In genomic region chr1:154471304-154471703, GRCh38 we compare ENCODE assay signal across 27 cellular contexts. TPM values are rescaled to one million over a fixed set of nuclear protein-coding genes. Genes with fewer than 3 reads are reported as not detected.
"Had no signal": no experiment of that assay in that cellular context is flagged by ENCODE, and none has a peak within 500 bp of the region (broad histone marks: within the 10 kb centered on the region; RNA-seq: fewer than 3 reads in every experiment).

No MANE protein-coding gene starts in this region.

- H3K36me3 Mint-ChIP-seq: activated CD8-positive, alpha-beta memory T cell treated with anti-CD3 and anti-CD28 coated beads, Interleukin-2, amount 10 ng/mL, durations not matched to agents 7 days and 5 days; activated naive CD8-positive, alpha-beta T cell treated with anti-CD3 and anti-CD28 coated beads for 36 hours; WTC11 had no signal

- H3K4me3 Mint-ChIP-seq: activated CD8-positive, alpha-beta memory T cell treated with anti-CD3 and anti-CD28 coated beads, Interleukin-2, amount 10 ng/mL, durations not matched to agents 7 days and 5 days; activated naive CD4-positive, alpha-beta T cell treated with anti-CD3 and anti-CD28 coated beads for 36 hours; activated naive CD8-positive, alpha-beta T cell treated with anti-CD3 and anti-CD28 coated beads for 36 hours; activated T-cell treated with anti-CD3 and anti-CD28 coated beads, Interleukin-2, amount 50 U/mL, for 24 hours; activated T-helper 1 cell treated with anti-CD3 and anti-CD28 coated beads, Interleukin-12 subunit alpha, Interleukin-12 subunit beta, Interleukin-2, Interleukin-4 antibody, amounts not matched to agents 30 ng/mL and 10 ng/mL and 1 ng/mL, durations not matched to agents 14 hours and 24 hours and 36 hours; WTC11 had no signal

- H3K27ac Mint-ChIP-seq: activated CD8-positive, alpha-beta memory T cell treated with anti-CD3 and anti-CD28 coated beads, Interleukin-2, amount 10 ng/mL, durations not matched to agents 7 days and 5 days; activated naive CD4-positive, alpha-beta T cell treated with anti-CD3 and anti-CD28 coated beads for 36 hours; activated naive CD8-positive, alpha-beta T cell treated with anti-CD3 and anti-CD28 coated beads for 36 hours; activated T-cell treated with anti-CD3 and anti-CD28 coated beads, Interleukin-2, amount 50 U/mL, for 24 hours; activated T-helper 1 cell treated with anti-CD3 and anti-CD28 coated beads, Interleukin-12 subunit alpha, Interleukin-12 subunit beta, Interleukin-2, Interleukin-4 antibody, amounts not matched to agents 30 ng/mL and 10 ng/mL and 1 ng/mL, durations not matched to agents 14 hours and 24 hours and 36 hours; WTC11 had no signal

- H3K36me3 ChIP-seq: brain microvascular endothelial cell, cardiac muscle cell had no signal

- H3K27me3 Mint-ChIP-seq: activated naive CD8-positive, alpha-beta T cell treated with anti-CD3 and anti-CD28 coated beads for 36 hours; activated T-cell treated with anti-CD3 and anti-CD28 coated beads, Interleukin-2, amount 50 U/mL, for 24 hours had no signal

- ATAC-seq: activated CD8-positive, alpha-beta memory T cell treated with anti-CD3 and anti-CD28 coated beads, Interleukin-2, amount 10 ng/mL, durations not matched to agents 7 days and 5 days; K562; Right ventricle myocardium inferior; WTC11 had no signal

- DNase-seq: activated CD4-positive, alpha-beta T cell treated with anti-CD3 and anti-CD28 coated beads for 48 hours; activated CD4-positive, alpha-beta T cell treated with anti-CD3 and anti-CD28 coated beads, Interleukin-2, amount 50 U/mL, for 48 hours; activated CD4-positive, CD25-positive, alpha-beta regulatory T cell treated with anti-CD3 and anti-CD28 coated beads, Interleukin-2, amount 50 U/mL, for 72 hours; activated CD8-positive, alpha-beta memory T cell treated with anti-CD3 and anti-CD28 coated beads, Interleukin-2, amount 10 ng/mL, durations not matched to agents 7 days and 5 days; activated naive CD4-positive, alpha-beta T cell treated with anti-CD3 and anti-CD28 coated beads for 36 hours; activated naive CD8-positive, alpha-beta T cell treated with anti-CD3 and anti-CD28 coated beads for 36 hours; activated T-cell treated with anti-CD3 and anti-CD28 coated beads, Interleukin-2, amount 50 U/mL, for 24 hours; brain microvascular endothelial cell; Kasumi-1; NCI-H1048; NCI-H1417; NCI-H1930; NCI-H2171; NCI-H345; NCI-H510A; NCI-H526 treated with DMSO at 0.1 percent for 48 hours; NCI-H82; T-helper 9 cell had no signal

- H3K27ac ChIP-seq: brain microvascular endothelial cell, cardiac muscle cell, SK-N-MC had no signal

- H3K4me3 ChIP-seq: cardiac muscle cell, K562, SK-N-MC had no signal

- H3K27me3 ChIP-seq: brain microvascular endothelial cell, cardiac muscle cell had no signal

- H3K9me3 Mint-ChIP-seq: activated naive CD4-positive, alpha-beta T cell treated with anti-CD3 and anti-CD28 coated beads for 36 hours; activated naive CD8-positive, alpha-beta T cell treated with anti-CD3 and anti-CD28 coated beads for 36 hours; activated T-cell treated with anti-CD3 and anti-CD28 coated beads, Interleukin-2, amount 50 U/mL, for 24 hours; activated T-helper 1 cell treated with anti-CD3 and anti-CD28 coated beads, Interleukin-12 subunit alpha, Interleukin-12 subunit beta, Interleukin-2, Interleukin-4 antibody, amounts not matched to agents 30 ng/mL and 10 ng/mL and 1 ng/mL, durations not matched to agents 14 hours and 24 hours and 36 hours; WTC11 had no signal

RNA-seq across cellular contexts. Expression of gene TDRD10, which starts 30.7 kb away (rescaled TPM):
- total RNA-seq: activated CD8-positive, alpha-beta memory T cell treated with anti-CD3 and anti-CD28 coated beads, Interleukin-2, amount 10 ng/mL, durations not matched to agents 7 days and 5 days; activated naive CD4-positive, alpha-beta T cell treated with anti-CD3 and anti-CD28 coated beads for 36 hours; activated naive CD8-positive, alpha-beta T cell treated with anti-CD3 and anti-CD28 coated beads for 36 hours; activated T-helper 1 cell treated with anti-CD3 and anti-CD28 coated beads, Interleukin-12 subunit alpha, Interleukin-12 subunit beta, Interleukin-2, Interleukin-4 antibody, amounts not matched to agents 30 ng/mL and 10 ng/mL and 1 ng/mL, durations not matched to agents 14 hours and 24 hours and 36 hours; K562; RPMI7951; T-helper 1 cell treated with Interleukin-12 subunit alpha and Interleukin-12 subunit beta and Interleukin-4 antibody, amounts not matched to agents 30 ng/mL and 1 ng/mL, for 36 hours had no signal

RNA-seq across cellular contexts. Expression of gene SHE, which starts 30.9 kb away (rescaled TPM):
- total RNA-seq: activated CD8-positive, alpha-beta memory T cell treated with anti-CD3 and anti-CD28 coated beads, Interleukin-2, amount 10 ng/mL, durations not matched to agents 7 days and 5 days; activated naive CD4-positive, alpha-beta T cell treated with anti-CD3 and anti-CD28 coated beads for 36 hours; activated naive CD8-positive, alpha-beta T cell treated with anti-CD3 and anti-CD28 coated beads for 36 hours; activated T-helper 1 cell treated with anti-CD3 and anti-CD28 coated beads, Interleukin-12 subunit alpha, Interleukin-12 subunit beta, Interleukin-2, Interleukin-4 antibody, amounts not matched to agents 30 ng/mL and 10 ng/mL and 1 ng/mL, durations not matched to agents 14 hours and 24 hours and 36 hours; OCI-LY7; RPMI7951; T-helper 1 cell treated with Interleukin-12 subunit alpha and Interleukin-12 subunit beta and Interleukin-4 antibody, amounts not matched to agents 30 ng/mL and 1 ng/mL, for 36 hours had no signal
